In the genomic region with DNA sequence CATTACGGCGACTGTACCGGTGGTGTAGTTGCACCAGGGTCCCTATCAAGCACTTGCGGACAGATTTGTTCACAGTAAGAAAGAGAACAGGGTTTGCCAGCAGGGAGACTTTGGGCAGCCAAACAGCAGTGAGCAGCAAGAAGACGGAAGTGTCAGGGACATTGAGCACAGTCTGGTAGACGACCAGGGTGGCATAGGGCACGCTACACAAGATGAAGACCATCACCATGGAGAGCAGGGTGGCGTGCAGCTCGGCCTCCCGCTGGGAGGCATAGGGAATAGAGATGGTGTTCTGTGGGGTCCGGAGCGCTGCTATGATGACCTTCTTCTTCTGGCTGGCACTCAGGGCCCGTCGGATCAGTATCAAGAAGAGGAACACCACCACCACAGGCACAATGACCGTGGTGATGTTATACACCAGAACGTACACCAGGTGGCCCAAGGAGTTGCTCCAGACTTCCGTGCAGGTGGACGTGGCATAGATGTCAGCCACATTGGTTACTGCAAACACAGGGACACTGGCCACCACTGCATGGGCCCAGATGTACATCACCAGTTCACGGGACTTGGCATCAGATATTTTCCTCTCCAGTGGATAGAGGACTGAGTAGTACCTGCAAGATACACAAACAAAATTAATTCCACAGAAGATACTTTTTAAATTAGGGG, we compare ENCODE assay signal across 8 cellular contexts. TPM values are rescaled to one million over a fixed set of nuclear protein-coding genes. Genes with fewer than 3 reads are reported as not detected.
DNase-seq lines count a peak whose midpoint lies in the region; ATAC-seq and TF ChIP-seq lines count a peak whose summit lies in the region.

No MANE protein-coding gene starts in this region.

- H3K9ac ChIP-seq in liver (ENCODE audit: low read depth in 1 of 2, low read length in 2 of 2) = no peak overlapping the region

- H3K36me3 ChIP-seq in WERI-Rb-1 (no peaks in the 10 kb centered on the region), liver (ENCODE audit: control insufficient read depth in 4 of 4, insufficient read depth in 3 of 4, low read depth in 1 of 4, low read length in 3 of 4) (no peaks in the 10 kb centered on the region)

- H3K9me3 ChIP-seq in WERI-Rb-1 (ENCODE audit: severe bottlenecking) = no peaks in the 10 kb centered on the region
- H3K9me3 ChIP-seq in liver (ENCODE audit: control insufficient read depth in 4 of 4, low read length in 3 of 4) = no peaks in the 10 kb centered on the region

- peak; percentile 76 to 87 for TF ChIP-seq RAD21 in liver (IDR thresholded peaks at IDR 0.05)

- H3K4me3 ChIP-seq in WERI-Rb-1 (ENCODE audit: low read depth, low read length) (no peak overlapping the region), liver (ENCODE audit: low read depth in 1 of 3, low read length in 3 of 3) (no peak overlapping the region)

- H3K27ac ChIP-seq in WERI-Rb-1 (no peak overlapping the region), liver (ENCODE audit: low read depth in 1 of 2, low read length in 2 of 2) (no peak overlapping the region)

- peak; percentile 60 for ATAC-seq in HG03108 (IDR thresholded peaks at IDR 0.05; ENCODE audit: unreplicated experiment)

- peaks cover 0 to 12% (median 1%) of the 10 kb centered on the region in 4 donors for H3K4me1 ChIP-seq in liver (ENCODE audit: control insufficient read depth in 4 of 4, insufficient read depth in 4 of 4, low read length in 3 of 4)

- TF ChIP-seq CTCF in WERI-Rb-1 (IDR thresholded peaks at IDR 0.05; ENCODE audit: low read depth, low read length) = peak; percentile 75
- TF ChIP-seq CTCF in liver (IDR thresholded peaks at IDR 0.05; ENCODE audit: low read depth, low read length, missing input control) = peak; percentile 47

- peak; percentile 10 for DNase-seq in A172 (ENCODE audit: low spot score)
- peak; percentile 27 for DNase-seq in GM03348 (ENCODE audit: low spot score)
- peak; percentile 50 for DNase-seq in WERI-Rb-1
- DNase-seq in OCI-M2 (lab: John Stamatoyannopoulos, UW; ENCODE audit: unreplicated experiment) = no peak
- DNase-seq in NCI-H1048 (lab: John Stamatoyannopoulos, UW) = no peak
- DNase-seq in NCI-H1694 treated with DMSO at 0.1 percent for 48 hours (lab: John Stamatoyannopoulos, UW) = no peak

- H3K27me3 ChIP-seq in WERI-Rb-1 (ENCODE audit: insufficient read depth, low read depth, severe bottlenecking) (no peaks in the 10 kb centered on the region), liver (ENCODE audit: control insufficient read depth in 4 of 4, insufficient read depth in 4 of 4, low read length in 3 of 4) (no peaks in the 10 kb centered on the region)

- WGBS in liver = 82% methylated on average over 19 of the region's 19 CpGs

TF ChIP-seq in liver, 16 proteins besides CTCF, POLR2A, EP300 and RAD21:
- TF ChIP-seq TAF1 (conservative IDR thresholded peaks at IDR 0.05) (no peak), GABPA (IDR thresholded peaks at IDR 0.05 in 1 of 2, conservative IDR thresholded peaks at IDR 0.05 in 1 of 2) (no peak), YY1 (IDR thresholded peaks at IDR 0.05) (no peak), SP1 (IDR thresholded peaks at IDR 0.05) (no peak), EGR1 (IDR thresholded peaks at IDR 0.05; ENCODE audit: low read depth in 2 of 2) (no peak), JUND (IDR thresholded peaks at IDR 0.05) (no peak), FOXA2 (IDR thresholded peaks at IDR 0.05) (no peak), HNF4G (IDR thresholded peaks at IDR 0.05) (no peak)
- TF ChIP-seq, protein P1, sequence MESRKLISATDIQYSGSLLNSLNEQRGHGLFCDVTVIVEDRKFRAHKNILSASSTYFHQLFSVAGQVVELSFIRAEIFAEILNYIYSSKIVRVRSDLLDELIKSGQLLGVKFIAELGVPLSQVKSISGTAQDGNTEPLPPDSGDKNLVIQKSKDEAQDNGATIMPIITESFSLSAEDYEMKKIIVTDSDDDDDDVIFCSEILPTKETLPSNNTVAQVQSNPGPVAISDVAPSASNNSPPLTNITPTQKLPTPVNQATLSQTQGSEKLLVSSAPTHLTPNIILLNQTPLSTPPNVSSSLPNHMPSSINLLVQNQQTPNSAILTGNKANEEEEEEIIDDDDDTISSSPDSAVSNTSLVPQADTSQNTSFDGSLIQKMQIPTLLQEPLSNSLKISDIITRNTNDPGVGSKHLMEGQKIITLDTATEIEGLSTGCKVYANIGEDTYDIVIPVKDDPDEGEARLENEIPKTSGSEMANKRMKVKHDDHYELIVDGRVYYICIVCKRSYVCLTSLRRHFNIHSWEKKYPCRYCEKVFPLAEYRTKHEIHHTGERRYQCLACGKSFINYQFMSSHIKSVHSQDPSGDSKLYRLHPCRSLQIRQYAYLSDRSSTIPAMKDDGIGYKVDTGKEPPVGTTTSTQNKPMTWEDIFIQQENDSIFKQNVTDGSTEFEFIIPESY (IDR thresholded peaks at IDR 0.05) = no peak
- TF ChIP-seq, protein P2, sequence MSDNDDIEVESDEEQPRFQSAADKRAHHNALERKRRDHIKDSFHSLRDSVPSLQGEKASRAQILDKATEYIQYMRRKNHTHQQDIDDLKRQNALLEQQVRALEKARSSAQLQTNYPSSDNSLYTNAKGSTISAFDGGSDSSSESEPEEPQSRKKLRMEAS (IDR thresholded peaks at IDR 0.05) = no peak
- TF ChIP-seq, protein P3, sequence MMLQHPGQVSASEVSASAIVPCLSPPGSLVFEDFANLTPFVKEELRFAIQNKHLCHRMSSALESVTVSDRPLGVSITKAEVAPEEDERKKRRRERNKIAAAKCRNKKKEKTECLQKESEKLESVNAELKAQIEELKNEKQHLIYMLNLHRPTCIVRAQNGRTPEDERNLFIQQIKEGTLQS (IDR thresholded peaks at IDR 0.05) = no peak

RNA-seq across cellular contexts. Expression of a gene that starts 19.1 kb away (rescaled TPM):
- total RNA-seq in A172 (2014; rRNA removed; shearing (Covaris generic)) = 0.41 and 0.86 TPM in 2 replicates
- under 1 TPM; 0.09 to 0.17 TPM for total RNA-seq in liver
- polyA plus RNA-seq in liver = under 1 TPM; 0.05 to 0.29 TPM

Comparison
In these comparisons a context has a peak if more than half of its experiments do, and no peak if none do; other contexts are left out.
1. DNase-seq: peak in A172 (single experiment), GM03348 (single experiment) and WERI-Rb-1 (single experiment); none in OCI-M2 (single experiment), NCI-H1048 (single experiment) and NCI-H1694 treated with DMSO at 0.1 percent for 48 hours (single experiment).